8 cellular contexts compared by ENCODE assay signal in the genomic region with DNA sequence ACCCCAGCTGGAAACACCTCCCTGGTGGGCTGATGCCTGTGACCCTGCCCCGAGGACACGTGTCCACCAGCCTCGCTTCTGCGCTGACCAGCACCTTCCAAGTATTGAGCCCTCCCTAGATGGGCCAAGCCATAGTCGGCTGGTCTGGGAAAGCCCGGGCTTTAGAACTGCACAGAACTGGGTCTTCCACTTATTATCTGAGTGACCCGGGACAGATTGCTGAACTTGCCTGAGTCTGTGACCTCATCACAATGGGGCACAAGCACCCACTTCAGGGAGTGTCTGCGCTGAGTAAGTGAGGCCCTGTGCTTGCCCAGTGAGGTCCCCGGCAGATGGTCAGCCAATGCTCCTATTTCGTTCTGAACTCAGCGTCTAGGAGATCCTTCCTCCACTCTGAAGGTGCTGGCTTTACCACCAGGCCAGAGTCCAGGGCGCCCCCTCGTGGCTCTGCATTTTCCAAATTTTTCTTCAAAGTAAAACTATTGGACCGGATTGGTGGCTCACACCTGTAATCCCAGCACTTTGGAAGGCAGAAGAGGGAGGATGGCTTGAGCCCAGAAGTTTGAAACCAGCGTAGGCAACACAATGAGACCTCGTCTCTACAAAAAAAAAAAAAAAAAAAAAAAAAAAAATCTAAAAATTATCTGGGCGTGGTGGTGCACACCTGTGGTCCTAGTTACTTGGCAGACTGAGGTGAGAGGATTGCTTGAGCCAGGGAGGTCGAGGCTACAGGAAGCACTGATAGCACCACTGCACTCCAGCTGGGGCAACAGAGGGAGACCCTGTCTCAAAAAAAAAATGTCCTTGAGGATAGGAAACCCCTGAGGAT.
DNase-seq lines count a peak whose midpoint lies in the region; ATAC-seq and TF ChIP-seq lines count a peak whose summit lies in the region.

No MANE protein-coding gene starts in this region.

- H3K4me3 ChIP-seq in AG10803 (ENCODE audit: low read length) = no peak overlapping the region
- no peak overlapping the region for H3K4me3 ChIP-seq in GM23338
- H3K4me3 ChIP-seq in esophagus muscularis mucosa = no peak overlapping the region
- no peak overlapping the region for H3K4me3 ChIP-seq in thyroid gland (replicated peaks in 1 of 3)

- DNase-seq in AG10803 (ENCODE audit: low read depth) = peak; percentile 53
- peak; percentile 92 for DNase-seq in GM23338 (ENCODE audit: low spot score)
- peak; percentile 83 for DNase-seq in NCI-H510A treated with DMSO at 0.1 percent for 48 hours (lab: John Stamatoyannopoulos, UW)
- peak; percentile 75 for DNase-seq in activated CD4-positive, alpha-beta memory T cell treated with anti-CD3 and anti-CD28 coated beads for 36 hours
- no peak for DNase-seq in esophagus muscularis mucosa (ENCODE audit: extremely low spot score)
- DNase-seq in natural killer cell treated with Interleukin-12 subunit alpha and Interleukin-12 subunit beta and Interleukin-15 and Interleukin-18, amount 100 ng/mL, for 72 hours (ENCODE audit: low spot score) = peak; percentile 71
- DNase-seq in thyroid gland = peak; percentile 82 to 86

- H3K4me1 ChIP-seq in GM23338 (ENCODE audit: insufficient read depth) (no peaks in the 10 kb centered on the region; the same call in 1 of the 2 replicates), esophagus muscularis mucosa (no peaks in the 10 kb centered on the region), thyroid gland (no peaks in the 10 kb centered on the region)

- H3K9me2 ChIP-seq in GM23338 (ENCODE audit: insufficient read depth) = no peaks in the 10 kb centered on the region

- H2AFZ ChIP-seq in GM23338 = peak overlapping the region; percentile 74; the same call in 1 of the 2 replicates

- peak; percentile 73 for TF ChIP-seq CTCF in AG10803 (conservative IDR thresholded peaks at IDR 0.05; ENCODE audit: low read length)
- peak; percentile 76 to 83 for TF ChIP-seq CTCF in GM23338 (conservative IDR thresholded peaks at IDR 0.05; ENCODE audit: low read depth in 2 of 2)
- peak; percentile 37 to 47 (median 40) for TF ChIP-seq CTCF in esophagus muscularis mucosa (IDR thresholded peaks at IDR 0.05)
- TF ChIP-seq CTCF in thyroid gland (IDR thresholded peaks at IDR 0.05) = peak in 5 of 6 experiments; percentile 22 to 67 (median 55)

- TF ChIP-seq EP300 in esophagus muscularis mucosa (IDR thresholded peaks at IDR 0.05) = no peak

- no peak for TF ChIP-seq POLR2A in esophagus muscularis mucosa (IDR thresholded peaks at IDR 0.05; ENCODE audit: low read depth)
- TF ChIP-seq POLR2A in thyroid gland (IDR thresholded peaks at IDR 0.05) = no peak

- CTCF ChIA-PET in activated CD4-positive, alpha-beta memory T cell treated with anti-CD3 and anti-CD28 coated beads for 36 hours (lab: Charles Lee) = interaction anchor here (0.7 to 1.7 kb wide), 5 partner anchors 14 to 998 kb away, joined by 3 to 11 read pairs (median 5); no protein-coding TSS in a partner anchor

- H3K4me2 ChIP-seq in GM23338 = no peak overlapping the region

- no peaks in the 10 kb centered on the region; the same call in 2 of the 3 replicates for H3K4me1 Mint-ChIP-seq in GM23338
- no peaks in the 10 kb centered on the region for H3K4me1 Mint-ChIP-seq in activated CD4-positive, alpha-beta memory T cell treated with anti-CD3 and anti-CD28 coated beads for 36 hours (ENCODE audit: low read depth)
- peaks cover 18 to 27% of the 10 kb centered on the region in 2 donors for H3K4me1 Mint-ChIP-seq in natural killer cell treated with Interleukin-12 subunit alpha and Interleukin-12 subunit beta and Interleukin-15 and Interleukin-18, amount 100 ng/mL, for 72 hours (ENCODE audit: low read depth in 2 of 2)

- no peak overlapping the region for H3K4me3 Mint-ChIP-seq in GM23338
- no peak overlapping the region for H3K4me3 Mint-ChIP-seq in activated CD4-positive, alpha-beta memory T cell treated with anti-CD3 and anti-CD28 coated beads for 36 hours
- no peak overlapping the region for H3K4me3 Mint-ChIP-seq in natural killer cell treated with Interleukin-12 subunit alpha and Interleukin-12 subunit beta and Interleukin-15 and Interleukin-18, amount 100 ng/mL, for 72 hours

- POLR2A ChIA-PET in activated CD4-positive, alpha-beta memory T cell treated with anti-CD3 and anti-CD28 coated beads for 36 hours (lab: Charles Lee) = no interaction called here

- H3K36me3 ChIP-seq in GM23338 (ENCODE audit: insufficient read depth) (no peaks in the 10 kb centered on the region), esophagus muscularis mucosa (no peaks in the 10 kb centered on the region), thyroid gland (no peaks in the 10 kb centered on the region)

- peaks cover 5% of the 10 kb centered on the region for H3K27me3 Mint-ChIP-seq in GM23338 (ENCODE audit: insufficient read depth, low read depth, poor library complexity)
- H3K27me3 Mint-ChIP-seq in activated CD4-positive, alpha-beta memory T cell treated with anti-CD3 and anti-CD28 coated beads for 36 hours = peaks cover 19% of the 10 kb centered on the region
- peaks cover 19 to 30% of the 10 kb centered on the region in 2 donors for H3K27me3 Mint-ChIP-seq in natural killer cell treated with Interleukin-12 subunit alpha and Interleukin-12 subunit beta and Interleukin-15 and Interleukin-18, amount 100 ng/mL, for 72 hours

- H3K27ac Mint-ChIP-seq in GM23338 = peak overlapping the region; percentile 58; the same call in 1 of the 2 replicates
- H3K27ac Mint-ChIP-seq in activated CD4-positive, alpha-beta memory T cell treated with anti-CD3 and anti-CD28 coated beads for 36 hours = no peak overlapping the region
- H3K27ac Mint-ChIP-seq in natural killer cell treated with Interleukin-12 subunit alpha and Interleukin-12 subunit beta and Interleukin-15 and Interleukin-18, amount 100 ng/mL, for 72 hours = no peak overlapping the region

- H3K79me2 ChIP-seq in GM23338 (replicated peaks; ENCODE audit: insufficient read depth) = no peaks in the 10 kb centered on the region

- 40% methylated on average over 15 of the region's 18 CpGs for WGBS in esophagus muscularis mucosa
- 35 to 43% methylated on average over 13 to 18 of the region's 18 CpGs for WGBS in thyroid gland, 2 donors

- ATAC-seq in GM23338 = peak; percentile 91
- peak; percentile 39 to 49 for ATAC-seq in natural killer cell treated with Interleukin-12 subunit alpha and Interleukin-12 subunit beta and Interleukin-15 and Interleukin-18, amount 100 ng/mL, for 72 hours
- no peak for ATAC-seq in GM21423 (IDR thresholded peaks at IDR 0.05; ENCODE audit: unreplicated experiment)

- H3K27ac ChIP-seq in GM23338 (ENCODE audit: low read depth) (no peak overlapping the region), esophagus muscularis mucosa (replicated peaks in 1 of 4) (no peak overlapping the region), thyroid gland (no peak overlapping the region)

- no peaks in the 10 kb centered on the region for H3F3A ChIP-seq in GM23338 (replicated peaks; ENCODE audit: low read depth)

- H3K9me3 Mint-ChIP-seq in GM23338 = no peaks in the 10 kb centered on the region
- H3K9me3 Mint-ChIP-seq in activated CD4-positive, alpha-beta memory T cell treated with anti-CD3 and anti-CD28 coated beads for 36 hours = no peaks in the 10 kb centered on the region
- H3K9me3 Mint-ChIP-seq in natural killer cell treated with Interleukin-12 subunit alpha and Interleukin-12 subunit beta and Interleukin-15 and Interleukin-18, amount 100 ng/mL, for 72 hours = no peaks in the 10 kb centered on the region

- no peaks in the 10 kb centered on the region for H3K27me3 ChIP-seq in GM23338 (ENCODE audit: insufficient read depth)
- H3K27me3 ChIP-seq in esophagus muscularis mucosa = peaks cover 0 to 21% (median 0%) of the 10 kb centered on the region in 4 donors
- no peaks in the 10 kb centered on the region for H3K27me3 ChIP-seq in thyroid gland

- no peaks in the 10 kb centered on the region for H4K20me1 ChIP-seq in GM23338 (replicated peaks; ENCODE audit: insufficient read depth)

- no peaks in the 10 kb centered on the region for H3K9me3 ChIP-seq in esophagus muscularis mucosa
- H3K9me3 ChIP-seq in thyroid gland = no peaks in the 10 kb centered on the region

- intact Hi-C loops in activated CD4-positive, alpha-beta memory T cell treated with anti-CD3 and anti-CD28 coated beads for 36 hours (cut with micrococcal nuclease) = loop anchor here (1.0 kb wide), 1 partner anchor 113 kb away; no protein-coding TSS in a partner anchor
- intact Hi-C loops in esophagus muscularis mucosa (cut with DNase I) = loop anchor here (2.0 to 10.0 kb wide), 3 partner anchors 120 to 396 kb away; partner anchors contain the start of gene ETV3L
- intact Hi-C loops in thyroid gland (cut with DNase I) = loop anchor here (5.0 to 10.0 kb wide), 3 partner anchors 123 to 396 kb away; partner anchors contain the start of gene ETV3L

- no peaks in the 10 kb centered on the region for H3K36me3 Mint-ChIP-seq in GM23338 (ENCODE audit: low read depth)
- H3K36me3 Mint-ChIP-seq in activated CD4-positive, alpha-beta memory T cell treated with anti-CD3 and anti-CD28 coated beads for 36 hours = no peaks in the 10 kb centered on the region
- H3K36me3 Mint-ChIP-seq in natural killer cell treated with Interleukin-12 subunit alpha and Interleukin-12 subunit beta and Interleukin-15 and Interleukin-18, amount 100 ng/mL, for 72 hours = no peaks in the 10 kb centered on the region

TF ChIP-seq in GM23338, 12 proteins besides CTCF, POLR2A, EP300 and RAD21 (continues in another document):
- no peak for TF ChIP-seq POLR2AphosphoS5 (IDR thresholded peaks at IDR 0.05; ENCODE audit: low read depth)
- no peak for TF ChIP-seq EZH2 (IDR thresholded peaks at IDR 0.05; ENCODE audit: low read depth, unreplicated experiment)
- TF ChIP-seq JUNB (IDR thresholded peaks at IDR 0.05; ENCODE audit: unreplicated experiment) = no peak
- no peak for TF ChIP-seq EZH2phosphoT487 (IDR thresholded peaks at IDR 0.05; ENCODE audit: unreplicated experiment)
- no peak for TF ChIP-seq ZNF114 (CRISPR knock-in tag; IDR thresholded peaks at IDR 0.05)
- TF ChIP-seq STAT1 (IDR thresholded peaks at IDR 0.05; ENCODE audit: unreplicated experiment) = no peak
